Comparison of ENCODE assay signal across 23 cellular contexts in the genomic region with DNA sequence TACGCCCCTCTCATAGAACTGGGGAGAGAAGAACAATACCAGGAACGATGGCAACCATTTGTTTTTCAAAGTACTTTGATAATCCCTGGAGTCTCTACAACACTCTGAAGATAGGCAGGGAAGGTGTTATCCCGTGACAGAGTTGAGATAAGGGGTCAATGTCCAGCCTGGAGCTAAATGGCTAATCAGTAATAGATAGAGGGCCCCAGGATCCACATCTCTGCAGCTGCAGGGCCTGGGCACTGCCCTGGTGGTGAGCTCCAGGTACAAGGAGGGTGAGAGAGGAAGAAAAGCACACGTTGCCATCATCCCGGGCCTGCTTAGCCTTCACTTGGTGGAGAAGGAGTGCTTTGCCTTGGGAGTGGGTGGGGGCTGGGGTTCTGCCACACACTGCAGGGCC.
"Had no signal": no experiment of that assay in that cellular context is flagged by ENCODE, and none has a peak within 500 bp of the region (broad histone marks: within the 10 kb centered on the region; RNA-seq: fewer than 3 reads in every experiment).

No MANE protein-coding gene starts in this region.

- ATAC-seq: activated CD8-positive, alpha-beta T cell treated with anti-CD3 and anti-CD28 coated beads for 36 hours; activated naive CD8-positive, alpha-beta T cell treated with anti-CD3 and anti-CD28 coated beads, Interleukin-2, amount 50 U/mL, for 24 hours; heart right ventricle; left ventricle myocardium superior; WTC11 had no signal

- H3K36me3 ChIP-seq: breast epithelium, esophagus squamous epithelium, heart right ventricle, sigmoid colon, tibial nerve, uterus had no signal

- FAIRE-seq: islet of Langerhans had no signal

- H3K9me3 ChIP-seq: breast epithelium, esophagus squamous epithelium, heart right ventricle, sigmoid colon, tibial nerve, uterus had no signal

- H3K27me3 ChIP-seq: breast epithelium, esophagus squamous epithelium, heart right ventricle, sigmoid colon, tibial nerve, uterus had no signal

- H3K4me3 ChIP-seq: breast epithelium, esophagus squamous epithelium, heart right ventricle, sigmoid colon, smooth muscle cell, tibial nerve, uterus had no signal

- H3K27ac ChIP-seq: esophagus squamous epithelium, heart right ventricle, sigmoid colon, tibial nerve, uterus had no signal

- DNase-seq: activated CD4-positive, alpha-beta T cell treated with anti-CD3 and anti-CD28 coated beads, Interleukin-2, amount 50 U/mL, for 1 hour; activated CD8-positive, alpha-beta T cell treated with anti-CD3 and anti-CD28 coated beads for 36 hours; activated naive CD8-positive, alpha-beta T cell treated with anti-CD3 and anti-CD28 coated beads, Interleukin-2, amount 50 U/mL, for 24 hours; activated T-cell treated with anti-CD3 and anti-CD28 coated beads, Interleukin-2, amount 50 U/mL, for 48 hours; amygdala; central memory CD4-positive, alpha-beta T cell; esophagus squamous epithelium; foreskin melanocyte; heart right ventricle; left ventricle myocardium superior; retina; sigmoid colon; stimulated activated CD4-positive, alpha-beta T cell treated with anti-CD3 and anti-CD28 coated beads, Interleukin-1b, Interleukin-23, amount 100 ng/mL, for 48 hours; stimulated activated CD4-positive, alpha-beta T cell treated with anti-CD3 and anti-CD28 coated beads, Interleukin-4, amount 100 ng/mL, for 4 hours; stimulated activated CD8-positive, alpha-beta memory T cell treated with anti-CD3 and anti-CD28 coated beads, Interleukin-4, amount 100 ng/mL, for 48 hours; stimulated activated naive CD4-positive, alpha-beta T cell treated with Interleukin-2 at 50 U/mL for 16 hours; T-helper 2 cell; uterus had no signal

- H3K4me1 ChIP-seq: sigmoid colon, tibial nerve, uterus had no signal
